In the genomic region with DNA sequence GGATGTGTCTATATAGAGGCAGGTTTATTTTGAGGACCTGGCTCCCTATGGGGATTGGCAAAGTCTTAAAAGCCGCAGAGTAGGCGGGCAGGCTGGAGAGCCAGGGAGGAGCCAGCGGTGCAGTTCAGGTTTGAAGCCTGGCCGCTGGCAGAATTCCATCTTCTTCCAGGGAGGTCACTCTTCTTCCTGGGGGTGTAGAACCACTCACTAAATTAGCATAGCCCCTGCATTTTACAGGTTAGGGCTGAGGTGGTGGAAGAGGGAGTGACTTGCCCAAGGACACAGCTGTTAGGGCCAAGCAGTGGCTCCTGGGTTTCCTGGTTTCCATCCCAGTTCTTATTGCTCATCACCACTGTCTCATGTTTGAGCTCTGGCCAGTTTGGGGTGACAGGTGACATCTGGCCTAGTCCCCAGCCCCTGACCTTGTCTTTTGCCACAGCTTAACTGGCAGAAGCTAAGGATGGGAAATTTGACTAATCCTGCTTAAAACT, we compare ENCODE assay signal across 8 cellular contexts. TPM values are rescaled to one million over a fixed set of nuclear protein-coding genes. Genes with fewer than 3 reads are reported as not detected.
A peak's percentile ranks its signal among the peaks of the same experiment; 100 is the strongest.
DNase-seq lines count a peak whose midpoint lies in the region; ATAC-seq, FAIRE-seq and TF ChIP-seq lines count a peak whose summit lies in the region.

No MANE protein-coding gene starts in this region.

- no peaks in the 10 kb centered on the region for H3K27me3 Mint-ChIP-seq in activated T-helper 2 cell treated with anti-CD3 and anti-CD28 coated beads, Interferon-gamma antibody, Interleukin-2, Interleukin-4, amounts not matched to agents 10 μg/mL and 5 μg/mL and 100 μg/mL, durations not matched to agents 14 hours and 24 hours and 36 hours (ENCODE audit: low read depth)

- H3K4me3 ChIP-seq in pancreas, result peak overlapping the region; percentile 71 to 98 (median 94)

- TF ChIP-seq CTCF in pancreas (IDR thresholded peaks at IDR 0.05), result no peak

- FAIRE-seq in pancreas (lab: Jason Lieb, UNC), result no peak

- peak overlapping the region in 2 of 4 donors; percentile 82 to 90 for H3K27ac ChIP-seq in pancreas

- peak; percentile 27 for DNase-seq in NCI-H146 (lab: John Stamatoyannopoulos, UW)
- no peak for DNase-seq in NCI-H146 treated with DMSO at 0.1 percent for 48 hours (lab: John Stamatoyannopoulos, UW; ENCODE audit: unreplicated experiment)
- peak; percentile 62 for DNase-seq in NCI-H2227 (lab: John Stamatoyannopoulos, UW; ENCODE audit: unreplicated experiment)
- DNase-seq in activated T-helper 2 cell treated with anti-CD3 and anti-CD28 coated beads, Interferon-gamma antibody, Interleukin-2, Interleukin-4, amounts not matched to agents 10 μg/mL and 5 μg/mL and 100 μg/mL, durations not matched to agents 14 hours and 24 hours and 36 hours (ENCODE audit: low spot score), result no peak
- DNase-seq in Right ventricle myocardium superior, result peak; percentile 63
- peak; percentile 53 to 81 (median 66) for DNase-seq in pancreas
- no peak for DNase-seq in T-helper 9 cell

- peaks cover 6% of the 10 kb centered on the region for H3K4me1 Mint-ChIP-seq in activated T-helper 2 cell treated with anti-CD3 and anti-CD28 coated beads, Interferon-gamma antibody, Interleukin-2, Interleukin-4, amounts not matched to agents 10 μg/mL and 5 μg/mL and 100 μg/mL, durations not matched to agents 14 hours and 24 hours and 36 hours (ENCODE audit: low read depth)

- WGBS in pancreas, 2 donors, result 0 to 3% methylated on average over 4 of the region's 4 CpGs

- H3K4me1 ChIP-seq in pancreas, result peaks cover 0 to 7% (median 0%) of the 10 kb centered on the region in 3 donors

- no peaks in the 10 kb centered on the region for H3K9me3 Mint-ChIP-seq in activated T-helper 2 cell treated with anti-CD3 and anti-CD28 coated beads, Interferon-gamma antibody, Interleukin-2, Interleukin-4, amounts not matched to agents 10 μg/mL and 5 μg/mL and 100 μg/mL, durations not matched to agents 14 hours and 24 hours and 36 hours

- ATAC-seq in Right ventricle myocardium superior (ENCODE audit: poor library complexity) (peak; percentile 76), pancreas (peak; percentile 64 to 69 (median 68)), GM18867 (IDR thresholded peaks at IDR 0.05; ENCODE audit: unreplicated experiment) (no peak)

- peaks cover 0 to 24% (median 10%) of the 10 kb centered on the region in 3 donors for H3K36me3 ChIP-seq in pancreas

- H3K9me3 ChIP-seq in pancreas, result no peaks in the 10 kb centered on the region

- no peaks in the 10 kb centered on the region for H3K27me3 ChIP-seq in pancreas

- H3K27ac Mint-ChIP-seq in activated T-helper 2 cell treated with anti-CD3 and anti-CD28 coated beads, Interferon-gamma antibody, Interleukin-2, Interleukin-4, amounts not matched to agents 10 μg/mL and 5 μg/mL and 100 μg/mL, durations not matched to agents 14 hours and 24 hours and 36 hours, result no peak overlapping the region

- no peaks in the 10 kb centered on the region for H3K36me3 Mint-ChIP-seq in activated T-helper 2 cell treated with anti-CD3 and anti-CD28 coated beads, Interferon-gamma antibody, Interleukin-2, Interleukin-4, amounts not matched to agents 10 μg/mL and 5 μg/mL and 100 μg/mL, durations not matched to agents 14 hours and 24 hours and 36 hours (ENCODE audit: low read depth)

- H3K4me3 Mint-ChIP-seq in activated T-helper 2 cell treated with anti-CD3 and anti-CD28 coated beads, Interferon-gamma antibody, Interleukin-2, Interleukin-4, amounts not matched to agents 10 μg/mL and 5 μg/mL and 100 μg/mL, durations not matched to agents 14 hours and 24 hours and 36 hours (ENCODE audit: low read depth), result peak overlapping the region; percentile 80

- intact Hi-C loops in activated T-helper 2 cell treated with anti-CD3 and anti-CD28 coated beads, Interferon-gamma antibody, Interleukin-2, Interleukin-4, amounts not matched to agents 10 μg/mL and 5 μg/mL and 100 μg/mL, durations not matched to agents 14 hours and 24 hours and 36 hours (cut with micrococcal nuclease), result loop anchor here (5.0 kb wide), 1 partner anchor 127 kb away; a partner anchor contains a TSS
- intact Hi-C loops in Right ventricle myocardium superior (cut with DNase I) (loop anchor here (5.0 kb wide), 2 partner anchors 47 to 62 kb away; a partner anchor contains a TSS), pancreas (cut with DNase I) (loop anchor here in 2 of 3 donors (5.0 to 10.0 kb wide), 2 partner anchors 107 to 110 kb away; no protein-coding TSS in a partner anchor)

RNA-seq across cellular contexts. Expression of a gene that starts 1.4 kb away (rescaled TPM):
- total RNA-seq in activated T-helper 2 cell treated with anti-CD3 and anti-CD28 coated beads, Interferon-gamma antibody, Interleukin-2, Interleukin-4, amounts not matched to agents 10 μg/mL and 5 μg/mL and 100 μg/mL, durations not matched to agents 14 hours and 24 hours and 36 hours, result 3.8 and 4.7 TPM in 2 replicates
- total RNA-seq in Right ventricle myocardium superior, result 288 TPM
- 10 to 100 TPM; 15.6 to 33.4 (median 27.7) TPM for total RNA-seq in pancreas
- 10 to 100 TPM; 28.5 to 38.0 TPM for polyA plus RNA-seq in pancreas

RNA-seq across cellular contexts. Expression of a gene that starts 26.5 kb away (rescaled TPM):
- 184 and 186 TPM in 2 replicates for total RNA-seq in activated T-helper 2 cell treated with anti-CD3 and anti-CD28 coated beads, Interferon-gamma antibody, Interleukin-2, Interleukin-4, amounts not matched to agents 10 μg/mL and 5 μg/mL and 100 μg/mL, durations not matched to agents 14 hours and 24 hours and 36 hours
- total RNA-seq in Right ventricle myocardium superior, result 130 TPM
- total RNA-seq in pancreas, result 100 to 1,000 TPM; 112 to 190 (median 141) TPM
- 100 to 1,000 TPM in 1 of 2 donors, 10 to 100 TPM in 1; 98.2 to 127 TPM for polyA plus RNA-seq in pancreas

RNA-seq across cellular contexts. Expression of a gene that starts 45.7 kb away (rescaled TPM):
- total RNA-seq in activated T-helper 2 cell treated with anti-CD3 and anti-CD28 coated beads, Interferon-gamma antibody, Interleukin-2, Interleukin-4, amounts not matched to agents 10 μg/mL and 5 μg/mL and 100 μg/mL, durations not matched to agents 14 hours and 24 hours and 36 hours, result not detected in 2 replicates
- total RNA-seq in Right ventricle myocardium superior, result 3.5 TPM
- 1 to 10 TPM in 1 of 6 donors, under 1 TPM in 4, not detected in 1; 0.16 to 1.0 (median 0.41) TPM for total RNA-seq in pancreas
- polyA plus RNA-seq in pancreas, result 1 to 10 TPM in 1 of 2 donors, under 1 TPM in 1; 0.92 to 1.2 TPM

Comparison
In these comparisons a context has a peak if more than half of its experiments do, and no peak if none do; other contexts are left out.
1. DNase-seq: peak in NCI-H146 (single experiment), NCI-H2227 (single experiment), Right ventricle myocardium superior (single experiment) and pancreas (6 of 6); none in NCI-H146 treated with DMSO at 0.1 percent for 48 hours (single experiment), activated T-helper 2 cell treated with anti-CD3 and anti-CD28 coated beads, Interferon-gamma antibody, Interleukin-2, Interleukin-4, amounts not matched to agents 10 μg/mL and 5 μg/mL and 100 μg/mL, durations not matched to agents 14 hours and 24 hours and 36 hours (single experiment) and T-helper 9 cell (single experiment).